In the genomic region with DNA sequence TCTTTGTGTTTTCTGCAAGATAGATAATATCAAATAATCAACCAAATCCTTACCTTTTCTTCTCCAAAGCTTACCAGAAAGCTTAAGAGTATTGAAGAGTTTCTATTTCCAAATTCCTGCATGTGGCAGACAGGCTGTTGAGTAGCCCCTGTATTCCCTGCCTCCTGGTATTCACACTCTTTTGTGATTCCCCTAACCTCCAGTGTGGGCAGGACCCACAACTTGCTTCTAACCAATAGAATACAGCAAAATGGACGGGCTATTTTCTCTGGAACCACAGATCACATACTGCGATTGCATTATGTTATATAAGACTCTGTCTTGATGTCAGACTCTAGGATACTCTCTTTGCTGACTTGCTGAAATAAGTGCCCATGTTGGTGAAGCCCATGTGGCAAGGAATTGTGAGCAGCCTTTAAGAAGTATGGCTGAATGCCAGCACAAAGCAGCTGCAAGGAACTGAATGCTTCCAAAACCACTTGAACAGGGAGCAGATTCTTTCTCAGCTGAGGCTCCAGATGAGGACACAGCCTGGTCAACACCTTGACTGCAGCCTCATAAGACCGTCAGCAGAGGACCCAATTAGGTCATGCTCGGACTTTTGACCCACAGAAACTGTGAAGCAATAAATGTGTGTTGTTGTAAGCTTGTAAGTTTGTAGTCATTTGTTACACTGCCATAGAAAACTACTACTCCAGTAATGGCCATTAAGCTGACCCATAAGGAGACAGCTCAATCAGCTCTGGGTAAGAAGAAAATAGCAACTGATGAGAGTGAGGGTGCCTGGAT, we compare ENCODE assay signal across 28 cellular contexts. TPM values are rescaled to one million over a fixed set of nuclear protein-coding genes. Genes with fewer than 3 reads are reported as not detected.
A peak's percentile ranks its signal among the peaks of the same experiment; 100 is the strongest.
DNase-seq lines count a peak whose midpoint lies in the region; ATAC-seq and TF ChIP-seq lines count a peak whose summit lies in the region.
"Had no signal": no experiment of that assay in that cellular context is flagged by ENCODE, and none has a peak within 500 bp of the region (broad histone marks: within the 10 kb centered on the region; RNA-seq: fewer than 3 reads in every experiment).

No MANE protein-coding gene starts in this region.

- H3K4me3 ChIP-seq in breast epithelium, result no peak overlapping the region
- H3K4me3 ChIP-seq: A549, prostate gland, skin epidermis had no signal

- no peaks in the 10 kb centered on the region for H3K36me3 ChIP-seq in breast epithelium
- H3K36me3 ChIP-seq: BE2C, neutrophil, prostate gland had no signal

- peak; percentile 15 for DNase-seq in MCF 10A (ENCODE audit: unreplicated experiment)
- DNase-seq in breast epithelium (ENCODE audit: low spot score in 2 of 2), result no peak
- DNase-seq in left colon, result no peak
- no peak for DNase-seq in natural killer cell
- DNase-seq: activated CD4-positive, alpha-beta T cell treated with anti-CD3 and anti-CD28 coated beads for 48 hours; activated CD8-positive, alpha-beta memory T cell treated with anti-CD3 and anti-CD28 coated beads, Interleukin-2, amount 10 ng/mL, durations not matched to agents 7 days and 5 days; activated naive CD4-positive, alpha-beta T cell treated with anti-CD3 and anti-CD28 coated beads, Interleukin-2, amount 50 U/mL, for 16 hours; BE2C; glutamatergic neuron; HCEC 1CT; Kasumi-1; mammary epithelial cell; NCI-H1048; NCI-H1930; stimulated activated CD4-positive, alpha-beta T cell treated with anti-CD3 and anti-CD28 coated beads, Interleukin-1b, Interleukin-23, amount 100 ng/mL, for 48 hours; substantia nigra; T-cell had no signal

- H3K27me3 ChIP-seq in breast epithelium, result no peaks in the 10 kb centered on the region
- H3K27me3 ChIP-seq: BE2C had no signal

- H3K27ac ChIP-seq in breast epithelium, result no peak overlapping the region
- H3K27ac ChIP-seq in VCaP, result peak overlapping the region; percentile 47; the same call in 1 of the 2 replicates
- H3K27ac ChIP-seq: A549, HL-60, neutrophil, prostate gland, skin epidermis had no signal

- no peak for TF ChIP-seq CTCF in MCF 10A (IDR thresholded peaks at IDR 0.05; ENCODE audit: unreplicated experiment)
- TF ChIP-seq CTCF in breast epithelium (IDR thresholded peaks at IDR 0.05), result no peak
- no peak for TF ChIP-seq CTCF in VCaP (conservative IDR thresholded peaks at IDR 0.05)
- TF ChIP-seq CTCF in natural killer cell (IDR thresholded peaks at IDR 0.05), result no peak

- CTCF ChIA-PET in MCF 10A (lab: Yijun Ruan, JAX), result interaction anchor here (0.6 to 1.4 kb wide), 8 partner anchors 9 to 916 kb away, joined by 3 to 4 read pairs (median 3); a partner anchor contains a TSS

- intact Hi-C loops in MCF 10A (cut with micrococcal nuclease), result no loop called here
- intact Hi-C loops in breast epithelium (cut with DNase I; ENCODE audit: low total_unique reads), result no loop called here
- intact Hi-C loops in left colon (cut with DNase I, micrococcal nuclease), result no loop called here
- intact Hi-C loops in natural killer cell (cut with micrococcal nuclease), result no loop called here

- ATAC-seq in left colon (peak; percentile 35), HG03439 (IDR thresholded peaks at IDR 0.05; ENCODE audit: unreplicated experiment) (no peak), GM21619 (IDR thresholded peaks at IDR 0.05; ENCODE audit: unreplicated experiment) (no peak), natural killer cell (no peak)
- ATAC-seq in stimulated activated memory B cell treated with anti-CD40 and anti-IgM and Interleukin-4, amounts not matched to agents 10 μg/mL and 1 μg/mL and 100 μg/mL, for 72 hours, result no peak
- ATAC-seq: A549; activated CD8-positive, alpha-beta memory T cell treated with anti-CD3 and anti-CD28 coated beads, Interleukin-2, amount 10 ng/mL, durations not matched to agents 7 days and 5 days; T-cell had no signal

- POLR2A ChIA-PET in MCF 10A (lab: Yijun Ruan, JAX), result interaction anchor here (1.2 kb wide), 1 partner anchor 14 kb away, joined by 3 read pairs; no protein-coding TSS in a partner anchor

- H3K9me3 Mint-ChIP-seq in MCF 10A (ENCODE audit: unreplicated experiment) (no peaks in the 10 kb centered on the region), natural killer cell (no peaks in the 10 kb centered on the region)
- H3K9me3 Mint-ChIP-seq in stimulated activated memory B cell treated with anti-CD40 and anti-IgM and Interleukin-4, amounts not matched to agents 10 μg/mL and 1 μg/mL and 100 μg/mL, for 72 hours, result no peaks in the 10 kb centered on the region
- H3K9me3 Mint-ChIP-seq: activated T-helper 1 cell treated with anti-CD3 and anti-CD28 coated beads, Interleukin-12 subunit alpha, Interleukin-12 subunit beta, Interleukin-2, Interleukin-4 antibody, amounts not matched to agents 30 ng/mL and 10 ng/mL and 1 ng/mL, durations not matched to agents 14 hours and 24 hours and 36 hours; dendritic cell treated with granulocyte-macrophage colony-stimulating factor and Interleukin-4, amounts not matched to agents 40 ng/mL and 50 ng/mL, for 4 days; T-cell had no signal

- H3K4me1 ChIP-seq in breast epithelium, result no peaks in the 10 kb centered on the region
- H3K4me1 ChIP-seq: A549, BE2C, prostate gland had no signal

- H3K27ac Mint-ChIP-seq in MCF 10A (ENCODE audit: low read depth, unreplicated experiment) (no peak overlapping the region), natural killer cell (no peak overlapping the region)
- H3K27ac Mint-ChIP-seq in stimulated activated memory B cell treated with anti-CD40 and anti-IgM and Interleukin-4, amounts not matched to agents 10 μg/mL and 1 μg/mL and 100 μg/mL, for 72 hours, result no peak overlapping the region
- H3K27ac Mint-ChIP-seq: activated CD8-positive, alpha-beta memory T cell treated with anti-CD3 and anti-CD28 coated beads, Interleukin-2, amount 10 ng/mL, durations not matched to agents 7 days and 5 days; activated T-helper 1 cell treated with anti-CD3 and anti-CD28 coated beads, Interleukin-12 subunit alpha, Interleukin-12 subunit beta, Interleukin-2, Interleukin-4 antibody, amounts not matched to agents 30 ng/mL and 10 ng/mL and 1 ng/mL, durations not matched to agents 14 hours and 24 hours and 36 hours; dendritic cell treated with granulocyte-macrophage colony-stimulating factor and Interleukin-4, amounts not matched to agents 40 ng/mL and 50 ng/mL, for 4 days; T-cell had no signal

- H3K27me3 Mint-ChIP-seq in MCF 10A (ENCODE audit: insufficient read depth, unreplicated experiment) (peaks cover 98% of the 10 kb centered on the region), natural killer cell (ENCODE audit: low read depth in 2 of 2) (peaks cover 47 to 68% of the 10 kb centered on the region in 2 donors)
- peaks cover 10% of the 10 kb centered on the region for H3K27me3 Mint-ChIP-seq in stimulated activated memory B cell treated with anti-CD40 and anti-IgM and Interleukin-4, amounts not matched to agents 10 μg/mL and 1 μg/mL and 100 μg/mL, for 72 hours

- no peak for TF ChIP-seq POLR2A in breast epithelium (IDR thresholded peaks at IDR 0.05)

- BruUV-seq in MCF 10A (replicated peaks; lab: Mats Ljungman, UMichigan), result no TSS peak

- H3K4me3 Mint-ChIP-seq in MCF 10A (ENCODE audit: unreplicated experiment) (no peak overlapping the region), natural killer cell (no peak overlapping the region)
- H3K4me3 Mint-ChIP-seq in stimulated activated memory B cell treated with anti-CD40 and anti-IgM and Interleukin-4, amounts not matched to agents 10 μg/mL and 1 μg/mL and 100 μg/mL, for 72 hours, result no peak overlapping the region
- H3K4me3 Mint-ChIP-seq: activated CD8-positive, alpha-beta memory T cell treated with anti-CD3 and anti-CD28 coated beads, Interleukin-2, amount 10 ng/mL, durations not matched to agents 7 days and 5 days; activated T-helper 1 cell treated with anti-CD3 and anti-CD28 coated beads, Interleukin-12 subunit alpha, Interleukin-12 subunit beta, Interleukin-2, Interleukin-4 antibody, amounts not matched to agents 30 ng/mL and 10 ng/mL and 1 ng/mL, durations not matched to agents 14 hours and 24 hours and 36 hours; dendritic cell treated with granulocyte-macrophage colony-stimulating factor and Interleukin-4, amounts not matched to agents 40 ng/mL and 50 ng/mL, for 4 days; T-cell had no signal

- H3K36me3 Mint-ChIP-seq in MCF 10A (ENCODE audit: insufficient read depth, unreplicated experiment) (no peaks in the 10 kb centered on the region), natural killer cell (no peaks in the 10 kb centered on the region)
- no peaks in the 10 kb centered on the region for H3K36me3 Mint-ChIP-seq in stimulated activated memory B cell treated with anti-CD40 and anti-IgM and Interleukin-4, amounts not matched to agents 10 μg/mL and 1 μg/mL and 100 μg/mL, for 72 hours
- H3K36me3 Mint-ChIP-seq: activated CD8-positive, alpha-beta memory T cell treated with anti-CD3 and anti-CD28 coated beads, Interleukin-2, amount 10 ng/mL, durations not matched to agents 7 days and 5 days; T-cell had no signal

- no peaks in the 10 kb centered on the region for H3K9me3 ChIP-seq in breast epithelium
- H3K9me3 ChIP-seq: A549, BE2C, neutrophil, prostate gland had no signal

- H3K4me1 Mint-ChIP-seq in MCF 10A (ENCODE audit: insufficient read depth, unreplicated experiment), result no peaks in the 10 kb centered on the region
- peaks cover 16% of the 10 kb centered on the region in 2 donors for H3K4me1 Mint-ChIP-seq in natural killer cell
- no peaks in the 10 kb centered on the region for H3K4me1 Mint-ChIP-seq in stimulated activated memory B cell treated with anti-CD40 and anti-IgM and Interleukin-4, amounts not matched to agents 10 μg/mL and 1 μg/mL and 100 μg/mL, for 72 hours
- H3K4me1 Mint-ChIP-seq: T-cell had no signal

RNA-seq across cellular contexts. Expression of a gene that starts 47.9 kb away (rescaled TPM):
- total RNA-seq in MCF 10A (2022), result 59.2 and 69.7 TPM in 2 replicates
- 10 to 100 TPM; 11.3 to 18.2 (median 11.5) TPM for total RNA-seq in breast epithelium
- 100 to 1,000 TPM in 1 of 2 donors, 10 to 100 TPM in 1; 89.3 to 103 TPM for total RNA-seq in left colon
- total RNA-seq in natural killer cell, result 1 to 10 TPM; 2.8 to 8.4 (median 2.8) TPM
